Comparison of ENCODE assay signal across 1 cellular context in genomic region chr6:40011844-40012243, GRCh38.
TF ChIP-seq lines count a peak whose summit lies in the region.

No MANE protein-coding gene starts in this region.

TF ChIP-seq in GM23338, 12 proteins besides CTCF, POLR2A, EP300 and RAD21 (continued from another document):
- TF ChIP-seq ZNF462 (CRISPR knock-in tag; IDR thresholded peaks at IDR 0.05) (no peak), ZNF114 (CRISPR knock-in tag; IDR thresholded peaks at IDR 0.05) (no peak), STAT1 (IDR thresholded peaks at IDR 0.05; ENCODE audit: unreplicated experiment) (no peak), ZNF331 (CRISPR knock-in tag; IDR thresholded peaks at IDR 0.05; ENCODE audit: low read depth) (no peak), REST (IDR thresholded peaks at IDR 0.05; ENCODE audit: unreplicated experiment) (no peak), NANOG (IDR thresholded peaks at IDR 0.05; ENCODE audit: borderline replicate concordance) (no peak), EZH2phosphoT487 (IDR thresholded peaks at IDR 0.05; ENCODE audit: unreplicated experiment) (no peak)
